ENCODE assay signal across 25 cellular contexts in genomic region chr13:111993701-111994100, GRCh38.
DNase-seq lines count a peak whose midpoint lies in the region; ATAC-seq and TF ChIP-seq lines count a peak whose summit lies in the region.
"Had no signal": no experiment of that assay in that cellular context is flagged by ENCODE, and none has a peak within 500 bp of the region (broad histone marks: within the 10 kb centered on the region; RNA-seq: fewer than 3 reads in every experiment).

No MANE protein-coding gene starts in this region.

- H3K36me3 ChIP-seq in left lung (no peaks in the 10 kb centered on the region), upper lobe of right lung (no peaks in the 10 kb centered on the region), stomach (no peaks in the 10 kb centered on the region)
- H3K36me3 ChIP-seq: BLaER1 treated with 17β-estradiol and CSF1 and Interleukin-3, amounts not matched to agents 10 nM and 100 nM had no signal

- H3K9me3 ChIP-seq in left lung (peaks cover 0 to 31% of the 10 kb centered on the region in 2 donors), upper lobe of right lung (peaks cover 4% of the 10 kb centered on the region), stomach (peaks cover 3 to 24% (median 15%) of the 10 kb centered on the region in 4 donors)
- H3K9me3 ChIP-seq: A549 had no signal

- peaks cover 0 to 5% of the 10 kb centered on the region in 2 donors for H3K27me3 ChIP-seq in left lung
- no peaks in the 10 kb centered on the region for H3K27me3 ChIP-seq in upper lobe of right lung
- H3K27me3 ChIP-seq in stomach = peaks cover 0 to 19% (median 0%) of the 10 kb centered on the region in 3 donors
- H3K27me3 ChIP-seq: BLaER1 treated with 17β-estradiol and CSF1 and Interleukin-3, amounts not matched to agents 10 nM and 100 nM had no signal

- no peaks in the 10 kb centered on the region for H3K4me1 Mint-ChIP-seq in CD14-positive monocyte
- H3K4me1 Mint-ChIP-seq: B cell; CD4-positive, alpha-beta memory T cell; CD4-positive, CD25-positive, alpha-beta regulatory T cell; CD8-positive, alpha-beta memory T cell had no signal

- H3K27ac ChIP-seq in left lung (no peak overlapping the region), upper lobe of right lung (no peak overlapping the region), stomach (no peak overlapping the region)
- H3K27ac ChIP-seq: 22Rv1; A549; BLaER1 treated with 17β-estradiol and CSF1 and Interleukin-3, amounts not matched to agents 10 nM and 100 nM; C4-2B had no signal

- peaks cover 8 to 35% (median 22%) of the 10 kb centered on the region in 7 donors for H3K9me3 Mint-ChIP-seq in CD14-positive monocyte

- no peak for TF ChIP-seq POLR2A in stomach (IDR thresholded peaks at IDR 0.05)

- intact Hi-C loops in left lung (cut with DNase I) (no loop called here), upper lobe of right lung (cut with DNase I) (no loop called here), CD14-positive monocyte (cut with micrococcal nuclease) (no loop called here), stomach (cut with DNase I; ENCODE audit: low total_unique reads) (no loop called here)

- TF ChIP-seq EP300 in stomach (IDR thresholded peaks at IDR 0.05) = no peak

- no peaks in the 10 kb centered on the region for H3K4me1 ChIP-seq in left lung
- no peaks in the 10 kb centered on the region for H3K4me1 ChIP-seq in upper lobe of right lung
- H3K4me1 ChIP-seq in stomach = no peaks in the 10 kb centered on the region
- H3K4me1 ChIP-seq: A549 had no signal

- no peak overlapping the region for H3K27ac Mint-ChIP-seq in CD14-positive monocyte
- H3K27ac Mint-ChIP-seq: B cell; CD4-positive, alpha-beta memory T cell; CD4-positive, CD25-positive, alpha-beta regulatory T cell; CD8-positive, alpha-beta memory T cell had no signal

- WGBS in stomach, 5 donors = 22 to 51% (median 27%) methylated on average over 3 of the region's 3 CpGs

- DNase-seq in NCI-H1105 treated with DMSO at 0.1 percent for 48 hours (lab: John Stamatoyannopoulos, UW) = peak; percentile 9
- DNase-seq in NCI-H1105 (lab: John Stamatoyannopoulos, UW) = no peak
- peak; percentile 20 for DNase-seq in NCI-H69 (lab: John Stamatoyannopoulos, UW)
- no peak for DNase-seq in left lung
- DNase-seq in upper lobe of right lung = no peak
- DNase-seq in CD14-positive monocyte (ENCODE audit: low spot score) = no peak
- DNase-seq in stomach = no peak
- DNase-seq: AML-193; CD4-positive, alpha-beta memory T cell; CD4-positive, CD25-positive, alpha-beta regulatory T cell; CD8-positive, alpha-beta memory T cell; COR-L47; DMS 273 treated with DMSO at 0.1 percent for 48 hours; DMS153; DMS53; DMS79; DND-41; EL; GDM1 had no signal

- no peak overlapping the region for H3K4me3 Mint-ChIP-seq in CD14-positive monocyte
- H3K4me3 Mint-ChIP-seq: B cell; CD4-positive, alpha-beta memory T cell; CD4-positive, CD25-positive, alpha-beta regulatory T cell; CD8-positive, alpha-beta memory T cell had no signal

- ATAC-seq in left lung = peak; percentile 90
- peak; percentile 71 for ATAC-seq in upper lobe of right lung
- ATAC-seq: A549, GM12878 had no signal

- H3K4me3 ChIP-seq in left lung = no peak overlapping the region
- H3K4me3 ChIP-seq in upper lobe of right lung = no peak overlapping the region
- no peak overlapping the region for H3K4me3 ChIP-seq in stomach
- H3K4me3 ChIP-seq: A549; BLaER1 treated with 17β-estradiol and CSF1 and Interleukin-3, amounts not matched to agents 10 nM and 100 nM; GM12878 had no signal

- H3K27me3 Mint-ChIP-seq in CD14-positive monocyte (ENCODE audit: low read depth in 3 of 3) = peaks cover 0 to 3% (median 0%) of the 10 kb centered on the region in 3 donors

- TF ChIP-seq CTCF in left lung (IDR thresholded peaks at IDR 0.05) (no peak), upper lobe of right lung (IDR thresholded peaks at IDR 0.05) (no peak), CD14-positive monocyte (IDR thresholded peaks at IDR 0.05) (no peak), stomach (IDR thresholded peaks at IDR 0.05) (no peak)

- no peaks in the 10 kb centered on the region for H3K36me3 Mint-ChIP-seq in CD14-positive monocyte
- H3K36me3 Mint-ChIP-seq: CD4-positive, CD25-positive, alpha-beta regulatory T cell; CD8-positive, alpha-beta memory T cell had no signal

Comparison
In these comparisons a context has a peak if more than half of its experiments do, and no peak if none do; other contexts are left out.
1. DNase-seq: peak in NCI-H1105 treated with DMSO at 0.1 percent for 48 hours (single experiment) and NCI-H69 (single experiment); none in NCI-H1105 (single experiment), left lung (0 of 2), upper lobe of right lung (single experiment), CD14-positive monocyte (single experiment) and stomach (single experiment).